23 cellular contexts compared by ENCODE assay signal in genomic region chr9:8262625-8263622, GRCh38.
DNase-seq lines count a peak whose midpoint lies in the region; ATAC-seq and TF ChIP-seq lines count a peak whose summit lies in the region.
"Had no signal": no experiment of that assay in that cellular context is flagged by ENCODE, and none has a peak within 500 bp of the region (broad histone marks: within the 10 kb centered on the region; RNA-seq: fewer than 3 reads in every experiment).

No MANE protein-coding gene starts in this region.

- H3K4me1 ChIP-seq in gastroesophageal sphincter (peaks cover 0 to 22% (median 0%) of the 10 kb centered on the region in 3 donors), upper lobe of left lung (no peaks in the 10 kb centered on the region)
- H3K4me1 ChIP-seq: prostate gland had no signal

- peak; percentile 3 for TF ChIP-seq CTCF in brain microvascular endothelial cell (IDR thresholded peaks at IDR 0.05; ENCODE audit: low read depth, low read length, missing control alignments)
- TF ChIP-seq CTCF in gastroesophageal sphincter (IDR thresholded peaks at IDR 0.05): no peak
- TF ChIP-seq CTCF in upper lobe of left lung (IDR thresholded peaks at IDR 0.05): no peak

- ATAC-seq in gastroesophageal sphincter: peak; percentile 50
- peak; percentile 6 to 7 for ATAC-seq in upper lobe of left lung (ENCODE audit: low FRiP score in 2 of 2)
- ATAC-seq: gastrocnemius medialis; left lobe of liver; stimulated activated memory B cell treated with anti-CD40 and anti-IgM and Interleukin-4, amounts not matched to agents 10 μg/mL and 1 μg/mL and 100 μg/mL, for 72 hours had no signal

- 38 to 44% methylated on average over 3 to 5 of the region's 6 CpGs for WGBS in gastroesophageal sphincter (ENCODE audit: low coverage in 1 of 2), 2 donors
- WGBS in upper lobe of left lung, 2 donors: 58 to 59% methylated on average over 6 of the region's 6 CpGs

- H3K4me3 ChIP-seq in brain microvascular endothelial cell (ENCODE audit: low read depth, low read length) (no peak overlapping the region), gastroesophageal sphincter (no peak overlapping the region), upper lobe of left lung (no peak overlapping the region)
- H3K4me3 ChIP-seq: gastrocnemius medialis, prostate gland, skin epidermis, thoracic aorta had no signal

- H3K27me3 ChIP-seq in brain microvascular endothelial cell (replicated peaks) (no peaks in the 10 kb centered on the region), gastroesophageal sphincter (no peaks in the 10 kb centered on the region), upper lobe of left lung (no peaks in the 10 kb centered on the region)
- H3K27me3 ChIP-seq: gastrocnemius medialis had no signal

- H3K36me3 ChIP-seq in brain microvascular endothelial cell (replicated peaks): no peaks in the 10 kb centered on the region
- H3K36me3 ChIP-seq in gastroesophageal sphincter: no peaks in the 10 kb centered on the region
- H3K36me3 ChIP-seq in upper lobe of left lung: no peaks in the 10 kb centered on the region
- H3K36me3 ChIP-seq: gastrocnemius medialis, prostate gland, thoracic aorta had no signal

- DNase-seq in brain microvascular endothelial cell (no peak), left kidney (ENCODE audit: low read depth, low spot score) (peak; percentile 68), upper lobe of left lung (no peak), HPDE6-E6E7 (ENCODE audit: extremely low spot score) (no peak), nucleus accumbens (lab: John Stamatoyannopoulos, UW) (no peak), NCI-H524 (lab: John Stamatoyannopoulos, UW) (no peak)
- DNase-seq: activated CD4-positive, CD25-positive, alpha-beta regulatory T cell treated with anti-CD3 and anti-CD28 coated beads, Interleukin-2, amount 50 U/mL, for 72 hours; activated naive CD4-positive, alpha-beta T cell treated with anti-CD3 and anti-CD28 coated beads, Interleukin-2, amount 50 U/mL, for 16 hours; activated T-cell treated with anti-CD3 and anti-CD28 coated beads, Interleukin-2, amount 50 U/mL, for 48 hours; CD8-positive, alpha-beta memory T cell; erythroblast; gastrocnemius medialis; Karpas-422; NCI-H1694 treated with DMSO at 0.1 percent for 48 hours; NCI-H2227 treated with DMSO at 0.1 percent for 48 hours; NCI-H82; stimulated activated CD4-positive, alpha-beta T cell treated with anti-CD3 and anti-CD28 coated beads, Interleukin-2, amount 100 ng/mL, for 24 hours had no signal

- no peak for TF ChIP-seq POLR2A in gastroesophageal sphincter (IDR thresholded peaks at IDR 0.05)
- no peak for TF ChIP-seq POLR2A in upper lobe of left lung (IDR thresholded peaks at IDR 0.05)

- TF ChIP-seq EP300 in gastroesophageal sphincter (IDR thresholded peaks at IDR 0.05): no peak
- no peak for TF ChIP-seq EP300 in upper lobe of left lung (IDR thresholded peaks at IDR 0.05)

- H3K9me3 ChIP-seq in gastroesophageal sphincter (no peaks in the 10 kb centered on the region), upper lobe of left lung (no peaks in the 10 kb centered on the region)
- H3K9me3 ChIP-seq: gastrocnemius medialis, prostate gland, thoracic aorta had no signal

- no peak overlapping the region for H3K27ac ChIP-seq in brain microvascular endothelial cell
- H3K27ac ChIP-seq in gastroesophageal sphincter: no peak overlapping the region
- no peak overlapping the region for H3K27ac ChIP-seq in upper lobe of left lung
- H3K27ac ChIP-seq: gastrocnemius medialis, prostate gland, skin epidermis had no signal

- in situ Hi-C loops in brain microvascular endothelial cell (cut with HindIII; ENCODE audit: low pct_ligation_motif_present, low sequenced_read_pairs): no loop called here
